12 cellular contexts compared by ENCODE assay signal in the genomic region with DNA sequence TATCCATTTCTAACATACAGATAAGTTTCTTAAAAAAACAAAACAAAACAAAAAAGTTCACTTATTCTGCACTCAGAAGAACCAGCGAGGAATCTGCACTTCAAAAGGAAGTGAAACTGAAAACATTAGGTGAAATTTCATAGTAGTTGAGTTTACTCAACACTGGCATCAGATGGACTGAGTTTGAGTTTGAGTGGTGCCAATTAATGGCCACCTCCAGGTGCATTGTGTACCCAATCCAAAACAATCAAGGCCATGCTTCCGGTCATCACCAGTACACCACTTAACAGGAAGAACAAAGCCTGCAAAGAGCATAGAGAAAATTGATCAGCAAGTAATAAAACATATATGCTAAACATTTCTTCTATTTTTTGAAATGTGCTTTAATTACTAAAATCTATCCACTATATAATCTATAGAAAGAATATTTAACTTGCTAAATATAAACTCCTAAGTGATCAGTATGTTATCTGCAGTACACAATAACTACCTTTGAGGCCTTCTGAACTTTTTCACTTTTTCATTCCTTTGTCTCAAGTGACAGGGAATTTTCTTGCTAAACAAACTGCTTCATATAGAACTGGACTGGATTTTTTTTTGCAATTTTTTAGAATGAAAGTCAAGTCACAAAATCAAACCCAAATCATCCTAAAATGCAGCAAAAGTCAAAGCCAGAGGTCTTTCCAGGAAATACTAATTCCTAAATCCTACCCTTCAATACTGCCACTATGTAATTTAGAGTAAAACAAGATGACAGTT. TPM values are rescaled to one million over a fixed set of nuclear protein-coding genes. Genes with fewer than 3 reads are reported as not detected.
DNase-seq lines count a peak whose midpoint lies in the region; ATAC-seq, FAIRE-seq and TF ChIP-seq lines count a peak whose summit lies in the region.
"Had no signal": no experiment of that assay in that cellular context is flagged by ENCODE, and none has a peak within 500 bp of the region (broad histone marks: within the 10 kb centered on the region; RNA-seq: fewer than 3 reads in every experiment).

No MANE protein-coding gene starts in this region.

- H3K36me3 ChIP-seq in MM.1S (replicated peaks; ENCODE audit: insufficient read depth, low read length) (peaks cover 52% of the 10 kb centered on the region), HepG2 (replicated peaks in 1 of 2; ENCODE audit: control insufficient read depth in 1 of 2, insufficient read depth in 2 of 2, low read length in 2 of 2) (peaks cover 14 to 53% of the 10 kb centered on the region in 2 experiments), stomach (peaks cover 74 to 77% (median 77%) of the 10 kb centered on the region in 4 donors)

- FAIRE-seq in HepG2 (lab: Jason Lieb, UNC): no peak

- DNase-seq in MM.1S (peak; percentile 80), HepG2 (ENCODE audit: low spot score) (no peak), RWPE1 (ENCODE audit: low spot score) (no peak), stomach (no peak)
- DNase-seq in activated effector memory CD4-positive, alpha-beta T cell treated with Interleukin-2 at 50 U/mL for 16 hours: no peak
- DNase-seq: H7, left lung had no signal

- H3K9me3 ChIP-seq in MM.1S (replicated peaks; ENCODE audit: insufficient read depth, low read length): no peaks in the 10 kb centered on the region
- H3K9me3 ChIP-seq in HepG2 (ENCODE audit: low read length): no peaks in the 10 kb centered on the region
- H3K9me3 ChIP-seq in stomach: no peaks in the 10 kb centered on the region
- H3K9me3 ChIP-seq: body of pancreas, left lung had no signal

- no peaks in the 10 kb centered on the region for H3K27me3 ChIP-seq in MM.1S (replicated peaks; ENCODE audit: insufficient read depth, low read length)
- no peaks in the 10 kb centered on the region for H3K27me3 ChIP-seq in HepG2 (ENCODE audit: control insufficient read depth in 1 of 2, insufficient read depth in 2 of 2, low read length in 2 of 2)
- no peaks in the 10 kb centered on the region for H3K27me3 ChIP-seq in stomach
- H3K27me3 ChIP-seq: body of pancreas, left lung had no signal

- CTCF ChIA-PET in HepG2 (lab: Yijun Ruan, JAX; ENCODE audit: low intra/inter-chr PET ratio, low total read pairs): no interaction called here
- CTCF ChIA-PET in RWPE1 (lab: Yijun Ruan, JAX): no interaction called here

- H3K9ac ChIP-seq in MM.1S (ENCODE audit: low read length) (no peak overlapping the region), HepG2 (ENCODE audit: insufficient read depth, low read depth, low read length) (no peak overlapping the region)

- no TSS peak for BruUV-seq in HepG2 (replicated peaks; lab: Mats Ljungman, UMichigan)

- H3K4me2 ChIP-seq in MM.1S (ENCODE audit: low read depth, low read length) (peak overlapping the region; percentile 24; the same call in 1 of the 2 replicates), HepG2 (ENCODE audit: low read depth, low read length) (no peak overlapping the region)

- intact Hi-C loops in HepG2 (cut with micrococcal nuclease; ENCODE audit: unreplicated experiment): loop anchor here (10.0 kb wide), 1 partner anchor 366 kb away; the partner anchor contains the start of gene SCAF11
- intact Hi-C loops in stomach (cut with DNase I; ENCODE audit: low total_unique reads): no loop called here

- TF ChIP-seq POLR2A in HepG2 (IDR thresholded peaks at IDR 0.05; ENCODE audit: insufficient read depth in 1 of 2, low read depth in 2 of 2, low read length in 2 of 2) (peak; percentile 58 to 71; a peak in 3 of 4 replicates), stomach (IDR thresholded peaks at IDR 0.05) (no peak)

- no peak for TF ChIP-seq EP300 in HepG2 (IDR thresholded peaks at IDR 0.05; ENCODE audit: low read depth in 2 of 2, low read length in 2 of 2)
- TF ChIP-seq EP300 in HepG2 (CRISPR knock-in tag; IDR thresholded peaks at IDR 0.05; ENCODE audit: borderline replicate concordance): no peak
- no peak for TF ChIP-seq EP300 in stomach (IDR thresholded peaks at IDR 0.05)

- H3K4me3 ChIP-seq in MM.1S (ENCODE audit: low read length) (no peak overlapping the region), HepG2 (replicated peaks in 1 of 3; ENCODE audit: insufficient read depth in 1 of 3, low read depth in 2 of 3, low read length in 3 of 3) (no peak overlapping the region), stomach (peak overlapping the region in 1 of 4 donors; percentile 94)
- H3K4me3 ChIP-seq: body of pancreas, left lung, SJSA1 had no signal

- H3K27ac ChIP-seq in MM.1S (ENCODE audit: low read length) (peak overlapping the region; percentile 51; the same call in 1 of the 2 replicates), HepG2 (ENCODE audit: extremely low read length, insufficient read depth, low read length) (peak overlapping the region; percentile 2), RWPE1 (no peak overlapping the region), stomach (peak overlapping the region in 1 of 5 donors; percentile 23)
- H3K27ac ChIP-seq: left lung, SJSA1 had no signal

- H4K20me1 ChIP-seq in MM.1S (ENCODE audit: insufficient read depth, low read length) (peaks cover 4% of the 10 kb centered on the region; the same call in 1 of the 2 replicates), HepG2 (ENCODE audit: insufficient read depth, low read length) (peaks cover 84% of the 10 kb centered on the region)

- H2AFZ ChIP-seq in MM.1S (ENCODE audit: low read length) (no peak overlapping the region), HepG2 (ENCODE audit: low read length) (no peak overlapping the region)

- H3K9me2 ChIP-seq in MM.1S (replicated peaks; ENCODE audit: insufficient read depth, low read length): no peaks in the 10 kb centered on the region

- H3F3A ChIP-seq in MM.1S (ENCODE audit: insufficient read depth, low read length): peaks cover 90% of the 10 kb centered on the region

- TF ChIP-seq CTCF in MM.1S (IDR thresholded peaks at IDR 0.05; ENCODE audit: low read length) (no peak), HepG2 (CRISPR knock-in tag; IDR thresholded peaks at IDR 0.05) (no peak), RWPE1 (conservative IDR thresholded peaks at IDR 0.05; ENCODE audit: low read depth) (no peak), stomach (IDR thresholded peaks at IDR 0.05) (no peak)

- H3K79me2 ChIP-seq in MM.1S (ENCODE audit: low read length): peaks cover 22% of the 10 kb centered on the region
- H3K79me2 ChIP-seq in HepG2 (ENCODE audit: insufficient read depth, low read length): peaks cover 2% of the 10 kb centered on the region

- ATAC-seq in GM18868 (IDR thresholded peaks at IDR 0.05; ENCODE audit: unreplicated experiment): peak; percentile 72
- peak; percentile 56 for ATAC-seq in GM21825 (IDR thresholded peaks at IDR 0.05; ENCODE audit: unreplicated experiment)
- no peak for ATAC-seq in HepG2
- no peak for ATAC-seq in HG03457 (IDR thresholded peaks at IDR 0.05; ENCODE audit: unreplicated experiment)
- ATAC-seq: body of pancreas, left lung had no signal

- H3K4me1 ChIP-seq in MM.1S (ENCODE audit: low read length) (peaks cover 47% of the 10 kb centered on the region), HepG2 (ENCODE audit: insufficient read depth, low read length) (peaks cover 33% of the 10 kb centered on the region), stomach (peaks cover 43 to 88% (median 68%) of the 10 kb centered on the region in 4 donors)

- POLR2A ChIA-PET in HepG2 (lab: Yijun Ruan, JAX): no interaction called here
- POLR2A ChIA-PET in RWPE1 (lab: Yijun Ruan, JAX; ENCODE audit: low non-redundant PET): no interaction called here

- in situ Hi-C loops in HepG2 (cut with HindIII; ENCODE audit: extremely low pct_ligation_motif_present, low pct_unique_long_range_greater_than_20kb): no loop called here

- TF ChIP-seq RAD21 in HepG2 (CRISPR knock-in tag; IDR thresholded peaks at IDR 0.05): no peak

- WGBS in HepG2 (ENCODE audit: low lambda C conversion rate): 91% methylated on average over 2 of the region's 2 CpGs
- WGBS in stomach, 5 donors: 48 to 83% (median 50%) methylated on average over 2 of the region's 2 CpGs

TF ChIP-seq in HepG2, 621 proteins besides CTCF, POLR2A, EP300 and RAD21 (continues in another document):
- no peak for TF ChIP-seq ZNF256 (CRISPR knock-in tag; conservative IDR thresholded peaks at IDR 0.05)

RNA-seq across cellular contexts. Expression of gene SLC38A2, which starts 11.5 kb away (rescaled TPM):
- total RNA-seq in HepG2 (2016; rRNA removed; fragmentation: Illumina TruSeq; extraction: Trizol) (230 and 368 TPM in 2 replicates), stomach (100 to 1,000 TPM; 141 to 716 (median 250) TPM)
- 31.8 and 45.4 TPM in 2 replicates for total RNA-seq in HepG2 (2016; cell fraction: cytosol; rRNA removed; fragmentation: Illumina TruSeq; extraction: Trizol; ENCODE audit: low read depth)
- total RNA-seq in HepG2 (2016; cell fraction: insoluble cytoplasmic fraction; rRNA removed; fragmentation: Illumina TruSeq; extraction: Trizol): 210 and 375 TPM in 2 replicates
- total RNA-seq in HepG2 (2016; cell fraction: membrane; rRNA removed; fragmentation: Illumina TruSeq; extraction: Trizol): 98.8 and 127 TPM in 2 replicates
- 947 and 961 TPM in 2 replicates for total RNA-seq in HepG2 (2016; cell fraction: nucleus; rRNA removed; fragmentation: Illumina TruSeq; extraction: Trizol)
- polyA plus RNA-seq in HepG2 (2011; rRNA removed) (861 and 880 TPM in 2 replicates), stomach (10 to 100 TPM; 26.6 to 88.6 (median 27.2) TPM)
- 346 and 636 TPM in 2 replicates for polyA plus RNA-seq in HepG2 (2011; cell fraction: cytosol; rRNA removed)
- polyA plus RNA-seq in HepG2 (2011; cell fraction: nucleus; rRNA removed): 926 and 1,239 TPM in 2 replicates
- polyA plus RNA-seq in HepG2 (2012): 836 and 868 TPM in 2 replicates
- 8.1 TPM in 2 replicates for polyA plus RNA-seq in HepG2 (2016; cell fraction: cytosol; fragmentation: Illumina TruSeq; extraction: Trizol; ENCODE audit: low read depth)
- polyA plus RNA-seq in HepG2 (2016; cell fraction: insoluble cytoplasmic fraction; fragmentation: Illumina TruSeq; extraction: Trizol; ENCODE audit: low read depth): 138 and 148 TPM in 2 replicates
- polyA plus RNA-seq in HepG2 (2016; cell fraction: membrane; fragmentation: Illumina TruSeq; extraction: Trizol; ENCODE audit: low read depth): 24.1 and 28.9 TPM in 2 replicates
- polyA plus RNA-seq in HepG2 (2016; cell fraction: nucleus; fragmentation: Illumina TruSeq; extraction: Trizol; ENCODE audit: insufficient read depth, low read depth): 882 and 909 TPM in 2 replicates
- polyA minus RNA-seq in HepG2 (2011; rRNA and poly(A)+ RNA removed; ENCODE audit: low replicate concordance): 406 and 1,055 TPM in 2 replicates
- polyA minus RNA-seq in HepG2 (2011; cell fraction: cytosol; rRNA and poly(A)+ RNA removed): 1,075 and 1,302 TPM in 2 replicates
- 2,125 and 2,864 TPM in 2 replicates for polyA minus RNA-seq in HepG2 (2011; cell fraction: nucleus; rRNA and poly(A)+ RNA removed)

Comparison
In these comparisons a context has a peak if more than half of its experiments do, and no peak if none do; other contexts are left out.
1. ATAC-seq: peak in GM18868 (single experiment) and GM21825 (single experiment); none in HepG2 (single experiment) and HG03457 (single experiment).
2. POLR2A ChIP-seq: peak in HepG2 (2 of 2); none in stomach (0 of 4).